Comparison of ENCODE assay signal across 18 cellular contexts in the genomic region with DNA sequence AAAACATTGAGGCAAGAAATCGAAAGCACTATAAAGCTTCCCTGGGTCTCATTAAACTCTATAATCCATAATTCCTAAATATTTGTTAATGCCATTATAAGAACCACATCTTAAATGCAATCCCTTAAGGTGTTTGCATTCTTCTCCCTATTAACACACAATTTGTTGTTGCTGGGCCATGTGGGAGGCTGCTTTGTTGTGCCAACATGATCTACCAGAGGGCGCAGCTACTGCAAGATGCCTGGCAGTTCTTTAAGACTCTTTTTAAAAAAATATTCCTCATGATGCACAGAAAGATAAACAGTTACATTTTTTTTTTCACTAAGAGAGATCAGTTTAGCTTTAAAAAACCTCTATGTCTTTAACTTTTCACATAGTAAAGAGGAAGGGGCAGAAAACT.
"Had no signal": no experiment of that assay in that cellular context is flagged by ENCODE, and none has a peak within 500 bp of the region (broad histone marks: within the 10 kb centered on the region; RNA-seq: fewer than 3 reads in every experiment).

No MANE protein-coding gene starts in this region.

- H3K27me3 ChIP-seq: neutrophil, right atrium auricular region, tibial artery had no signal

- H3K9me3 ChIP-seq: neutrophil, right atrium auricular region, tibial artery had no signal

- DNase-seq: activated CD4-positive, alpha-beta T cell treated with anti-CD3 and anti-CD28 coated beads, Interleukin-2, amount 10 ng/mL, durations not matched to agents 7 days and 5 days; activated CD4-positive, CD25-positive, alpha-beta regulatory T cell; activated CD8-positive, alpha-beta memory T cell treated with anti-CD3 and anti-CD28 coated beads for 24 hours; activated naive CD4-positive, alpha-beta T cell treated with anti-CD3 and anti-CD28 coated beads for 36 hours; activated T-cell treated with anti-CD3 and anti-CD28 coated beads for 4 hours; cortex of kidney; effector CD8-positive, alpha-beta T cell; erythroblast; left colon; naive thymus-derived CD4-positive, alpha-beta T cell; posterior cingulate gyrus; small intestine; T-helper 2 cell; tibial artery had no signal

- H3K4me1 ChIP-seq: right atrium auricular region had no signal

- ATAC-seq: activated T-helper 17 cell treated with anti-CD3 and anti-CD28 coated beads, Interleukin-2, amount 50 U/mL, for 72 hours; left colon; naive thymus-derived CD4-positive, alpha-beta T cell had no signal

- H3K27ac ChIP-seq: neutrophil, right atrium auricular region, tibial artery had no signal

- H3K4me3 ChIP-seq: lung, right atrium auricular region, tibial artery had no signal
